Comparison of ENCODE assay signal across 10 cellular contexts in genomic region chr18:62938451-62938850, GRCh38.
DNase-seq lines count a peak whose midpoint lies in the region; ATAC-seq and TF ChIP-seq lines count a peak whose summit lies in the region.
"Had no signal": no experiment of that assay in that cellular context is flagged by ENCODE, and none has a peak within 500 bp of the region (broad histone marks: within the 10 kb centered on the region; RNA-seq: fewer than 3 reads in every experiment).

No MANE protein-coding gene starts in this region.

- H3K79me2 ChIP-seq in Karpas-422 (ENCODE audit: low read length), result no peaks in the 10 kb centered on the region

- H3K4me2 ChIP-seq in Karpas-422 (ENCODE audit: low read depth, low read length, poor library complexity, severe bottlenecking), result peak overlapping the region; percentile 4

- peak; percentile 55 for ATAC-seq in GM18861 (IDR thresholded peaks at IDR 0.05; ENCODE audit: unreplicated experiment)
- ATAC-seq in GM21825 (IDR thresholded peaks at IDR 0.05; ENCODE audit: unreplicated experiment), result peak; percentile 79
- no peak for ATAC-seq in gastroesophageal sphincter
- ATAC-seq in esophagus mucosa, result no peak
- no peak for ATAC-seq in GM18868 (IDR thresholded peaks at IDR 0.05; ENCODE audit: unreplicated experiment)

- H3K27me3 ChIP-seq in Karpas-422 (ENCODE audit: low read length), result no peaks in the 10 kb centered on the region
- no peaks in the 10 kb centered on the region for H3K27me3 ChIP-seq in gastroesophageal sphincter

- H3K4me1 ChIP-seq in Karpas-422 (ENCODE audit: low read length) (peaks cover 13% of the 10 kb centered on the region), gastroesophageal sphincter (peaks cover 9 to 53% (median 11%) of the 10 kb centered on the region in 3 donors)

- H3K27ac ChIP-seq in Karpas-422 (ENCODE audit: low read length) (no peak overlapping the region), gastroesophageal sphincter (peak overlapping the region; percentile 47 to 79 (median 76))

- H3K36me3 ChIP-seq in Karpas-422 (ENCODE audit: insufficient read depth, low read length) (no peaks in the 10 kb centered on the region), gastroesophageal sphincter (peaks cover 0 to 15% of the 10 kb centered on the region in 2 donors)

- no peak for TF ChIP-seq CTCF in gastroesophageal sphincter (IDR thresholded peaks at IDR 0.05)

- H3K9me3 ChIP-seq in Karpas-422 (ENCODE audit: low read length), result no peaks in the 10 kb centered on the region
- H3K9me3 ChIP-seq in gastroesophageal sphincter, result no peaks in the 10 kb centered on the region

- H3K9ac ChIP-seq in Karpas-422 (ENCODE audit: low read length), result no peak overlapping the region

- no peak overlapping the region for H2AFZ ChIP-seq in Karpas-422 (ENCODE audit: low read length)

- TF ChIP-seq POLR2A in gastroesophageal sphincter (IDR thresholded peaks at IDR 0.05), result no peak

- H3K4me3 ChIP-seq in Karpas-422 (ENCODE audit: low read length) (no peak overlapping the region), gastroesophageal sphincter (no peak overlapping the region)
- H3K4me3 ChIP-seq: lung had no signal

- no peaks in the 10 kb centered on the region for H3K9me2 ChIP-seq in Karpas-422 (replicated peaks; ENCODE audit: insufficient read depth, low read length)

- TF ChIP-seq EP300 in gastroesophageal sphincter (IDR thresholded peaks at IDR 0.05), result no peak

- H4K20me1 ChIP-seq in Karpas-422 (ENCODE audit: insufficient read depth, low read depth, low read length), result no peaks in the 10 kb centered on the region

- DNase-seq in Karpas-422 (no peak), AG20443 (ENCODE audit: low spot score) (no peak)
- DNase-seq in NK-92 treated with Interleukin-12 subunit alpha and Interleukin-12 subunit beta, amount 100 ng/mL, for 24 hours (lab: John Stamatoyannopoulos, UW), result no peak
- DNase-seq: NCI-H446 treated with DMSO at 0.1 percent for 48 hours had no signal

Comparison
In these comparisons a context has a peak if more than half of its experiments do, and no peak if none do; other contexts are left out.
1. ATAC-seq: peak in GM18861 (single experiment) and GM21825 (single experiment); none in gastroesophageal sphincter (single experiment), esophagus mucosa (single experiment) and GM18868 (single experiment).